8 cellular contexts compared by ENCODE assay signal in genomic region chr19:37654833-37655688, GRCh38. TPM values are rescaled to one million over a fixed set of nuclear protein-coding genes. Genes with fewer than 3 reads are reported as not detected.
DNase-seq lines count a peak whose midpoint lies in the region; ATAC-seq and TF ChIP-seq lines count a peak whose summit lies in the region.

Gene ZFP30 (minus strand): TSS chr19:37655465. CDS start chr19:37647822, 7,643 bp downstream.

- H3K79me2 ChIP-seq in PC-3 (ENCODE audit: low read length), result peaks cover 29% of the 10 kb centered on the region

- peaks cover 24% of the 10 kb centered on the region for H3K4me1 ChIP-seq in CD4-positive, CD25-positive, alpha-beta regulatory T cell (ENCODE audit: control insufficient read depth, insufficient read depth, low read length, poor library complexity, severe bottlenecking)
- H3K4me1 ChIP-seq in PC-3 (ENCODE audit: insufficient read depth, low read length), result peaks cover 8% of the 10 kb centered on the region; the same call in 1 of the 2 replicates

- H3K4me1 Mint-ChIP-seq in CD4-positive, CD25-positive, alpha-beta regulatory T cell, result peaks cover 23 to 37% (median 24%) of the 10 kb centered on the region in 4 donors
- H3K4me1 Mint-ChIP-seq in activated T-helper 17 cell treated with anti-CD3 and anti-CD28 coated beads, Interleukin-2, amount 50 U/mL, for 72 hours, result peaks cover 24% of the 10 kb centered on the region
- peaks cover 26 to 35% of the 10 kb centered on the region in 2 donors for H3K4me1 Mint-ChIP-seq in natural killer cell treated with Interleukin-12 subunit alpha and Interleukin-12 subunit beta and Interleukin-15 and Interleukin-18, amount 100 ng/mL, for 72 hours (ENCODE audit: low read depth in 2 of 2)
- H3K4me1 Mint-ChIP-seq in stimulated activated naive B cell treated with anti-CD40 and anti-IgM and Interleukin-4, amounts not matched to agents 10 μg/mL and 1 μg/mL and 100 μg/mL, for 72 hours, result peaks cover 19 to 44% of the 10 kb centered on the region in 2 donors

- no peaks in the 10 kb centered on the region for H3F3A ChIP-seq in PC-3 (ENCODE audit: low read length, unreplicated experiment)

- ATAC-seq in CD4-positive, CD25-positive, alpha-beta regulatory T cell (ENCODE audit: low read depth in 2 of 2), result peak; percentile 67 to 70
- ATAC-seq in GM19455 (IDR thresholded peaks at IDR 0.05; ENCODE audit: unreplicated experiment) (peak; percentile 47), PC-3 (peak; percentile 89)
- ATAC-seq in activated T-helper 17 cell treated with anti-CD3 and anti-CD28 coated beads, Interleukin-2, amount 50 U/mL, for 72 hours (replicated peaks), result peak; percentile 85
- ATAC-seq in natural killer cell treated with Interleukin-12 subunit alpha and Interleukin-12 subunit beta and Interleukin-15 and Interleukin-18, amount 100 ng/mL, for 72 hours, result peak; percentile 88 to 91
- ATAC-seq in stimulated activated naive B cell treated with anti-CD40 and anti-IgM and Interleukin-4, amounts not matched to agents 10 μg/mL and 1 μg/mL and 100 μg/mL, for 72 hours (replicated peaks), result peak; percentile 66 to 73

- H3K4me3 Mint-ChIP-seq in CD4-positive, CD25-positive, alpha-beta regulatory T cell, result peak within 1 kb of the TSS; percentile 90 to 99 (median 96)
- peak within 1 kb of the TSS; percentile 88 for H3K4me3 Mint-ChIP-seq in activated T-helper 17 cell treated with anti-CD3 and anti-CD28 coated beads, Interleukin-2, amount 50 U/mL, for 72 hours
- peak within 1 kb of the TSS; percentile 88 for H3K4me3 Mint-ChIP-seq in natural killer cell treated with Interleukin-12 subunit alpha and Interleukin-12 subunit beta and Interleukin-15 and Interleukin-18, amount 100 ng/mL, for 72 hours
- H3K4me3 Mint-ChIP-seq in stimulated activated naive B cell treated with anti-CD40 and anti-IgM and Interleukin-4, amounts not matched to agents 10 μg/mL and 1 μg/mL and 100 μg/mL, for 72 hours, result peak within 1 kb of the TSS; percentile 97 to 99

- H3K9me3 ChIP-seq in CD4-positive, CD25-positive, alpha-beta regulatory T cell (ENCODE audit: control insufficient read depth in 2 of 2, low read length in 2 of 2), result no peaks in the 10 kb centered on the region
- H3K9me3 ChIP-seq in PC-3 (ENCODE audit: low read length), result peaks cover 12% of the 10 kb centered on the region; the same call in 1 of the 2 replicates

- no peaks in the 10 kb centered on the region for H3K27me3 Mint-ChIP-seq in CD4-positive, CD25-positive, alpha-beta regulatory T cell
- no peaks in the 10 kb centered on the region for H3K27me3 Mint-ChIP-seq in activated T-helper 17 cell treated with anti-CD3 and anti-CD28 coated beads, Interleukin-2, amount 50 U/mL, for 72 hours
- no peaks in the 10 kb centered on the region for H3K27me3 Mint-ChIP-seq in natural killer cell treated with Interleukin-12 subunit alpha and Interleukin-12 subunit beta and Interleukin-15 and Interleukin-18, amount 100 ng/mL, for 72 hours
- no peaks in the 10 kb centered on the region for H3K27me3 Mint-ChIP-seq in stimulated activated naive B cell treated with anti-CD40 and anti-IgM and Interleukin-4, amounts not matched to agents 10 μg/mL and 1 μg/mL and 100 μg/mL, for 72 hours

- H3K36me3 ChIP-seq in CD4-positive, CD25-positive, alpha-beta regulatory T cell (ENCODE audit: control insufficient read depth, insufficient read depth, low read length), result peaks cover 3% of the 10 kb centered on the region
- H3K36me3 ChIP-seq in PC-3 (ENCODE audit: low read depth, low read length), result peaks cover 12% of the 10 kb centered on the region

- BruUV-seq in PC-3 (replicated peaks; lab: Mats Ljungman, UMichigan), result no TSS peak

- H3K27me3 ChIP-seq in CD4-positive, CD25-positive, alpha-beta regulatory T cell (ENCODE audit: control insufficient read depth, insufficient read depth, low read length), result no peaks in the 10 kb centered on the region
- H3K27me3 ChIP-seq in HL-60 (ENCODE audit: insufficient read depth, poor library complexity, severe bottlenecking), result no peaks in the 10 kb centered on the region
- H3K27me3 ChIP-seq in PC-3 (ENCODE audit: low read length), result no peaks in the 10 kb centered on the region

- peak within 1 kb of the TSS; percentile 79 to 98 (median 88) for H3K27ac Mint-ChIP-seq in CD4-positive, CD25-positive, alpha-beta regulatory T cell
- H3K27ac Mint-ChIP-seq in activated T-helper 17 cell treated with anti-CD3 and anti-CD28 coated beads, Interleukin-2, amount 50 U/mL, for 72 hours, result peak within 1 kb of the TSS; percentile 98
- H3K27ac Mint-ChIP-seq in natural killer cell treated with Interleukin-12 subunit alpha and Interleukin-12 subunit beta and Interleukin-15 and Interleukin-18, amount 100 ng/mL, for 72 hours, result peak within 1 kb of the TSS; percentile 65 to 84
- peak within 1 kb of the TSS; percentile 100 for H3K27ac Mint-ChIP-seq in stimulated activated naive B cell treated with anti-CD40 and anti-IgM and Interleukin-4, amounts not matched to agents 10 μg/mL and 1 μg/mL and 100 μg/mL, for 72 hours

- H2AFZ ChIP-seq in PC-3 (ENCODE audit: low read length), result peak within 1 kb of the TSS; percentile 91

- no peaks in the 10 kb centered on the region for H3K9me2 ChIP-seq in PC-3 (replicated peaks; ENCODE audit: low read length)

- peaks cover under 1% of the 10 kb centered on the region for H3K36me3 Mint-ChIP-seq in CD4-positive, CD25-positive, alpha-beta regulatory T cell
- peaks cover 25% of the 10 kb centered on the region for H3K36me3 Mint-ChIP-seq in activated T-helper 17 cell treated with anti-CD3 and anti-CD28 coated beads, Interleukin-2, amount 50 U/mL, for 72 hours (ENCODE audit: low read depth)
- H3K36me3 Mint-ChIP-seq in natural killer cell treated with Interleukin-12 subunit alpha and Interleukin-12 subunit beta and Interleukin-15 and Interleukin-18, amount 100 ng/mL, for 72 hours, result peaks cover 26% of the 10 kb centered on the region
- H3K36me3 Mint-ChIP-seq in stimulated activated naive B cell treated with anti-CD40 and anti-IgM and Interleukin-4, amounts not matched to agents 10 μg/mL and 1 μg/mL and 100 μg/mL, for 72 hours, result peaks cover 15 to 26% of the 10 kb centered on the region in 2 donors

- peak within 1 kb of the TSS; percentile 79 for H3K9ac ChIP-seq in PC-3 (ENCODE audit: low read length)

- peak within 1 kb of the TSS; percentile 80 for H3K27ac ChIP-seq in CD4-positive, CD25-positive, alpha-beta regulatory T cell (ENCODE audit: insufficient read depth, low read length, poor library complexity, severe bottlenecking)
- H3K27ac ChIP-seq in HL-60 (replicated peaks), result peak within 1 kb of the TSS; percentile 86
- peak within 1 kb of the TSS; percentile 23 for H3K27ac ChIP-seq in PC-3 (ENCODE audit: low read length)

- H3K4me3 ChIP-seq in CD4-positive, CD25-positive, alpha-beta regulatory T cell (ENCODE audit: low read depth, low read length), result peak within 1 kb of the TSS; percentile 91
- H3K4me3 ChIP-seq in HL-60 (replicated peaks; ENCODE audit: insufficient read depth, low read length) (peak within 1 kb of the TSS; percentile 80), PC-3 (ENCODE audit: low read length) (peak within 1 kb of the TSS; percentile 83)

- peak; percentile 65 to 82 (median 78) for DNase-seq in CD4-positive, CD25-positive, alpha-beta regulatory T cell
- DNase-seq in HL-60 (ENCODE audit: low read depth in 1 of 2, low spot score in 1 of 2) (peak; percentile 63 to 90), PC-3 (peak; percentile 70), fibroblast of peridontal ligament (ENCODE audit: extremely low read depth) (peak; percentile 67)
- DNase-seq in natural killer cell treated with Interleukin-12 subunit alpha and Interleukin-12 subunit beta and Interleukin-15 and Interleukin-18, amount 100 ng/mL, for 72 hours (ENCODE audit: low spot score), result peak; percentile 80
- DNase-seq in stimulated activated naive B cell treated with anti-CD40 and anti-IgM and Interleukin-4, amounts not matched to agents 10 μg/mL and 1 μg/mL and 100 μg/mL, for 72 hours, result peak; percentile 70

- no peaks in the 10 kb centered on the region for H4K20me1 ChIP-seq in PC-3 (ENCODE audit: low read length)

- CTCF ChIA-PET in PC-3 (lab: Charles Lee), result no interaction called here

- H3K9me3 Mint-ChIP-seq in CD4-positive, CD25-positive, alpha-beta regulatory T cell, result peaks cover 0 to 13% (median 2%) of the 10 kb centered on the region in 7 donors
- peaks cover 4% of the 10 kb centered on the region for H3K9me3 Mint-ChIP-seq in activated T-helper 17 cell treated with anti-CD3 and anti-CD28 coated beads, Interleukin-2, amount 50 U/mL, for 72 hours
- H3K9me3 Mint-ChIP-seq in natural killer cell treated with Interleukin-12 subunit alpha and Interleukin-12 subunit beta and Interleukin-15 and Interleukin-18, amount 100 ng/mL, for 72 hours, result no peaks in the 10 kb centered on the region
- H3K9me3 Mint-ChIP-seq in stimulated activated naive B cell treated with anti-CD40 and anti-IgM and Interleukin-4, amounts not matched to agents 10 μg/mL and 1 μg/mL and 100 μg/mL, for 72 hours, result no peaks in the 10 kb centered on the region

- intact Hi-C loops in PC-3 (cut with micrococcal nuclease), result no loop called here

- peak within 1 kb of the TSS; percentile 67 for H3K4me2 ChIP-seq in PC-3 (ENCODE audit: low read length)

- TF ChIP-seq CTCF in HL-60 (IDR thresholded peaks at IDR 0.05; ENCODE audit: insufficient read depth, low read length), result no peak
- TF ChIP-seq CTCF in PC-3 (conservative IDR thresholded peaks at IDR 0.05; ENCODE audit: low read depth, low read length), result no peak

- POLR2A ChIA-PET in PC-3 (lab: Charles Lee; ENCODE audit: unreplicated experiment), result no interaction called here

RNA-seq across cellular contexts. Expression of gene ZFP30, which starts in this region (rescaled TPM):
- 10.7 TPM for total RNA-seq in CD4-positive, CD25-positive, alpha-beta regulatory T cell
- 1 to 10 TPM; 1.5 to 2.6 (median 2.3) TPM for polyA plus RNA-seq in CD4-positive, CD25-positive, alpha-beta regulatory T cell
- total RNA-seq in PC-3 (2014; rRNA removed), result 5.0 and 5.3 TPM in 2 replicates
- total RNA-seq in activated T-helper 17 cell treated with anti-CD3 and anti-CD28 coated beads, Interleukin-2, amount 50 U/mL, for 72 hours, result 10 to 100 TPM in 1 of 2 donors, 1 to 10 TPM in 1; 5.1 to 14.5 TPM
- 10 to 100 TPM in 1 of 2 donors, 1 to 10 TPM in 1; 9.7 to 16.1 TPM for total RNA-seq in natural killer cell treated with Interleukin-12 subunit alpha and Interleukin-12 subunit beta and Interleukin-15 and Interleukin-18, amount 100 ng/mL, for 72 hours

Comparison
In these comparisons a context has a peak if more than half of its experiments do, and no peak if none do; other contexts are left out.
1. Peak in every context shown above with its lines: DNase-seq, ATAC-seq, H3K4me3 ChIP-seq and H3K27ac ChIP-seq.
2. H3K27ac ChIP-seq: peak in every context shown above with its lines; median percentile 86 in HL-60; 80 in CD4-positive, CD25-positive, alpha-beta regulatory T cell; 23 in PC-3.